ENCODE assay signal across 7 cellular contexts in genomic region chr6:153231048-153231635, GRCh38.
DNase-seq lines count a peak whose midpoint lies in the region; ATAC-seq and TF ChIP-seq lines count a peak whose summit lies in the region.

No MANE protein-coding gene starts in this region.

- H3K4me2 ChIP-seq in H9 (ENCODE audit: insufficient read depth, insufficient read length, low read length) = no peak overlapping the region

- no peaks in the 10 kb centered on the region for H3K9me3 ChIP-seq in H9 (ENCODE audit: control insufficient read depth, low read depth, low read length)

- H4K91ac ChIP-seq in H9 (ENCODE audit: insufficient read length, low read depth, low read length) = no peak overlapping the region

- H3K56ac ChIP-seq in H9 (ENCODE audit: insufficient read length, low read depth, low read length) = no peak overlapping the region

- no peak overlapping the region for H2BK20ac ChIP-seq in H9 (ENCODE audit: low read depth, low read length, poor library complexity, severe bottlenecking)

- no peaks in the 10 kb centered on the region for H3K4me1 ChIP-seq in H9 (ENCODE audit: insufficient read depth, low read length)

- H3K27me3 Mint-ChIP-seq in H9 (ENCODE audit: low read depth) (peaks cover 8% of the 10 kb centered on the region), brain (peaks cover 7% of the 10 kb centered on the region)

- no peak overlapping the region for H3K18ac ChIP-seq in H9 (ENCODE audit: insufficient read length, low read depth, low read length)

- H2BK12ac ChIP-seq in H9 (ENCODE audit: insufficient read length, low read depth, low read length) = no peak overlapping the region

- H3K4ac ChIP-seq in H9 (ENCODE audit: low read depth, low read length) = no peak overlapping the region

- WGBS in H9 (ENCODE audit: extremely low coverage, insufficient read length, low lambda C conversion rate) = no CpG with 5 or more reads among the region's 12 CpGs

- H3K9ac ChIP-seq in H9 (ENCODE audit: extremely low read depth, insufficient read length, low read length) = no peak overlapping the region

- no peaks in the 10 kb centered on the region for H3K27me3 ChIP-seq in H9 (ENCODE audit: insufficient read depth, low read length)

- H2AFZ ChIP-seq in H9 (ENCODE audit: low read length) = no peak overlapping the region

- H3K9me3 Mint-ChIP-seq in H9 = no peaks in the 10 kb centered on the region; a peak in 1 of 5 replicates
- no peaks in the 10 kb centered on the region for H3K9me3 Mint-ChIP-seq in brain
- no peaks in the 10 kb centered on the region for H3K9me3 Mint-ChIP-seq in stimulated activated effector memory CD8-positive, alpha-beta T cell treated with anti-CD3 and anti-CD28 coated beads, Interleukin-12 subunit alpha, Interleukin-12 subunit beta, amount 100 ng/mL, for 72 hours

- H3K4me3 Mint-ChIP-seq in H9 (no peak overlapping the region), brain (no peak overlapping the region)
- no peak overlapping the region for H3K4me3 Mint-ChIP-seq in stimulated activated effector memory CD8-positive, alpha-beta T cell treated with anti-CD3 and anti-CD28 coated beads, Interleukin-12 subunit alpha, Interleukin-12 subunit beta, amount 100 ng/mL, for 72 hours

- H3K27ac ChIP-seq in H9 (ENCODE audit: insufficient read length, low read depth, low read length) = no peak overlapping the region

- no peak overlapping the region for H3T11ph ChIP-seq in H9 (ENCODE audit: low read length)

- H3K23ac ChIP-seq in H9 (ENCODE audit: insufficient read length, low read depth, low read length) = no peak overlapping the region

- H4K20me1 ChIP-seq in H9 (ENCODE audit: control insufficient read depth, insufficient read depth, insufficient read length) = no peaks in the 10 kb centered on the region

- no peak overlapping the region for H2BK5ac ChIP-seq in H9 (ENCODE audit: insufficient read length, low read length)

- peak; percentile 11 for ATAC-seq in stimulated activated effector memory CD8-positive, alpha-beta T cell treated with anti-CD3 and anti-CD28 coated beads, Interleukin-12 subunit alpha, Interleukin-12 subunit beta, amount 100 ng/mL, for 72 hours
- ATAC-seq in GM21529 (IDR thresholded peaks at IDR 0.05; ENCODE audit: unreplicated experiment) = no peak

- no peaks in the 10 kb centered on the region for H3K23me2 ChIP-seq in H9 (ENCODE audit: insufficient read length, low read depth, low read length, poor library complexity, severe bottlenecking)

- H3K4me1 Mint-ChIP-seq in H9 (no peaks in the 10 kb centered on the region), brain (peaks cover 6% of the 10 kb centered on the region)
- H3K4me1 Mint-ChIP-seq in stimulated activated effector memory CD8-positive, alpha-beta T cell treated with anti-CD3 and anti-CD28 coated beads, Interleukin-12 subunit alpha, Interleukin-12 subunit beta, amount 100 ng/mL, for 72 hours = no peaks in the 10 kb centered on the region

- no peak overlapping the region for H3K27ac Mint-ChIP-seq in H9
- H3K27ac Mint-ChIP-seq in brain = no peak overlapping the region
- no peak overlapping the region for H3K27ac Mint-ChIP-seq in stimulated activated effector memory CD8-positive, alpha-beta T cell treated with anti-CD3 and anti-CD28 coated beads, Interleukin-12 subunit alpha, Interleukin-12 subunit beta, amount 100 ng/mL, for 72 hours

- H2AK5ac ChIP-seq in H9 (ENCODE audit: insufficient read length, low read length) = no peak overlapping the region

- H2BK120ac ChIP-seq in H9 (ENCODE audit: low read depth, low read length, poor library complexity, severe bottlenecking) = no peak overlapping the region

- no peaks in the 10 kb centered on the region for H3K79me1 ChIP-seq in H9 (ENCODE audit: insufficient read depth, low read depth, low read length, poor library complexity, severe bottlenecking)

- H4K8ac ChIP-seq in H9 (replicated peaks; ENCODE audit: insufficient read length, low read depth, low read length) = no peak overlapping the region

- H4K5ac ChIP-seq in H9 (ENCODE audit: insufficient read length, low read depth, low read length) = no peak overlapping the region

- H3K36me3 Mint-ChIP-seq in H9 (ENCODE audit: insufficient read depth in 1 of 3, low read depth in 3 of 3) (no peaks in the 10 kb centered on the region), brain (no peaks in the 10 kb centered on the region)
- H3K36me3 Mint-ChIP-seq in stimulated activated effector memory CD8-positive, alpha-beta T cell treated with anti-CD3 and anti-CD28 coated beads, Interleukin-12 subunit alpha, Interleukin-12 subunit beta, amount 100 ng/mL, for 72 hours = no peaks in the 10 kb centered on the region

- no peak overlapping the region for H2BK15ac ChIP-seq in H9 (ENCODE audit: low read depth, low read length)

- peak; percentile 61 for DNase-seq in ELR (ENCODE audit: low read depth)
- peak; percentile 76 for DNase-seq in H9
- peak; percentile 70 for DNase-seq in NCI-H69 (lab: John Stamatoyannopoulos, UW)
- DNase-seq in islet precursor cell = peak; percentile 76
- DNase-seq in stimulated activated effector memory CD8-positive, alpha-beta T cell treated with anti-CD3 and anti-CD28 coated beads, Interleukin-12 subunit alpha, Interleukin-12 subunit beta, amount 100 ng/mL, for 72 hours (ENCODE audit: low spot score in 2 of 2) = peak in 1 of 2 donors; percentile 59

- H3K14ac ChIP-seq in H9 (ENCODE audit: insufficient read depth, low read length) = no peak overlapping the region

- TF ChIP-seq CTCF in H9 (conservative IDR thresholded peaks at IDR 0.05) (peak; percentile 98), brain (conservative IDR thresholded peaks at IDR 0.05) (peak; percentile 91 to 99)

- no peaks in the 10 kb centered on the region for H3K79me2 ChIP-seq in H9 (ENCODE audit: insufficient read depth, low read length)
